1 cellular context compared by ENCODE assay signal in the genomic region with DNA sequence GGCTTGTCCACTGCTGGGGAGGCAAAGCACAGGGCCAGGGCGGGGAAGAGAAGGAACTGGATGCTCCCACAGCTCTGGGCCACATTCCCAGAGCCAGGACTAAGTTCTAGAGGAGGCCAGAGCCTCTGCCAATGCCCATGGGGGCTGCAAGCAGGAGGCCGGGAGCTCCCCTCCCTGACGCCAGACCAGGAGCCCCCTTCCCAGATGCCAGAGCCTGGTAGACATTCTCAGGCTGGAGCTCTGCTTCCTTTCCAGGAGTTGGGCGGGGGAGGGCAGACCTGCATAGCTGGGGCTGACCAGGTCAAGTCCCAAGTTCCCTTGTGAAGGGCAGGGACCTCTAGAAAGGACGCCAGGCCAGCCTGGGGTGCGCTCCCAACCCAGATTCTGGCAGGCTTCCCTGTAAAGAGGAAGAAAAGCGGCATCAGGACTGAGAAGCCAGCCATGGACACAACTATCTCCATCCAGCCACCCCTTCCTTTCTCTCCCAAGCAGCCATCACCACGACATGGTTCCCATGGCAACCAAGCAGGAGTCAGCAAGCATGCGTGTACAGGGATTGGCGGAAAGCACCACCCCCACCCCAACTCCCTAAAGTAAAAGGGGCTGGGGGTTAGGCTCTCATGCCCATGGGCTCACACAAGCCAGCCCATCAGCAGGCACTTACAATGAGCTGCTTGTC.
TF ChIP-seq lines count a peak whose summit lies in the region.

No MANE protein-coding gene starts in this region.

TF ChIP-seq in H1, 55 proteins besides CTCF, POLR2A, EP300 and RAD21:
- TF ChIP-seq SIN3A (conservative IDR thresholded peaks at IDR 0.05 in 1 of 2, IDR thresholded peaks at IDR 0.05 in 1 of 2; ENCODE audit: low read depth in 1 of 2, low read length in 2 of 2): 0 out of 4 replicates have a peak, but pooled peaks of 1 of the 2 experiments have one; percentile 38
- no peak for TF ChIP-seq SAP30 (IDR thresholded peaks at IDR 0.05; ENCODE audit: insufficient read depth, insufficient replicate concordance, low read length)
